Comparison of ENCODE assay signal across 2 cellular contexts in genomic region chr5:100909034-100909433, GRCh38.
TF ChIP-seq lines count a peak whose summit lies in the region.

No MANE protein-coding gene starts in this region.

TF ChIP-seq in GM23338, 12 proteins besides CTCF, POLR2A, EP300 and RAD21 (continued from another document):
- TF ChIP-seq, protein P1, sequence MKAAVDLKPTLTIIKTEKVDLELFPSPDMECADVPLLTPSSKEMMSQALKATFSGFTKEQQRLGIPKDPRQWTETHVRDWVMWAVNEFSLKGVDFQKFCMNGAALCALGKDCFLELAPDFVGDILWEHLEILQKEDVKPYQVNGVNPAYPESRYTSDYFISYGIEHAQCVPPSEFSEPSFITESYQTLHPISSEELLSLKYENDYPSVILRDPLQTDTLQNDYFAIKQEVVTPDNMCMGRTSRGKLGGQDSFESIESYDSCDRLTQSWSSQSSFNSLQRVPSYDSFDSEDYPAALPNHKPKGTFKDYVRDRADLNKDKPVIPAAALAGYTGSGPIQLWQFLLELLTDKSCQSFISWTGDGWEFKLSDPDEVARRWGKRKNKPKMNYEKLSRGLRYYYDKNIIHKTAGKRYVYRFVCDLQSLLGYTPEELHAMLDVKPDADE (IDR thresholded peaks at IDR 0.05), result no peak
- no peak for TF ChIP-seq NANOG (IDR thresholded peaks at IDR 0.05; ENCODE audit: borderline replicate concordance)
- no peak for TF ChIP-seq CREB1 (CRISPR knock-in tag; IDR thresholded peaks at IDR 0.05; ENCODE audit: low read depth)
- no peak for TF ChIP-seq POLR2AphosphoS5 (IDR thresholded peaks at IDR 0.05; ENCODE audit: low read depth)

TF ChIP-seq in GM12878, 131 proteins besides CTCF, POLR2A, EP300 and RAD21 (continued from another document):
- TF ChIP-seq ZBTB33 (IDR thresholded peaks at IDR 0.05) (peak; percentile 83), SREBF2 (IDR thresholded peaks at IDR 0.05; ENCODE audit: low read length) (no peak)
